Comparison of ENCODE assay signal across 2 cellular contexts in the genomic region with DNA sequence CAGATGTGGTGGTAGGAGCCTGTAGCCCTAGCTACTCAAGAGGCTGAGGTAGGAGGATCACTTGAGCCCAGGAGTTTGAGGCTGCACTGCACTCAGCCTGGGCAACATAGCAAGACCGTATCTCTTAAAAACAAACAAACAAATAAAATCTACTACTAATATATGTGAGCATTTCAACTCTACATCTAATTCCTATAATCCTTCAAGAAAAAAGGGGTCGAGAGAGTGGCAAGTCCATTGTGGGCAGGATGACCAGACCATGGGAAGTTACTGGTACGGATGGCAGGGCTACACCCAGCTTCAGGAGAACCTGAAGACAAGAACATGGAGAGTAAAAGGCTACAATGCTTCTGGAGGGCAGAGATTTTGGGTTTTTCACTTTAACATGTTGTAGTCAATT.
"Had no signal": no experiment of that assay in that cellular context is flagged by ENCODE, and none has a peak within 500 bp of the region (broad histone marks: within the 10 kb centered on the region; RNA-seq: fewer than 3 reads in every experiment).

No MANE protein-coding gene starts in this region.

- DNase-seq: GDM1, GF-D8 had no signal
